Comparison of ENCODE assay signal across 1 cellular context in genomic region chr14:51396222-51396815, GRCh38.
TF ChIP-seq lines count a peak whose summit lies in the region.

No MANE protein-coding gene starts in this region.

TF ChIP-seq in SK-N-SH, 30 proteins besides CTCF, POLR2A, EP300 and RAD21 (continued from another document):
- peak; percentile 36; the same call in 1 of the 2 replicates for TF ChIP-seq REST (IDR thresholded peaks at IDR 0.05; ENCODE audit: low read depth, low read length)
- TF ChIP-seq RFX5 (IDR thresholded peaks at IDR 0.05; ENCODE audit: low read length): no peak
- no peak for TF ChIP-seq USF2 (IDR thresholded peaks at IDR 0.05; ENCODE audit: borderline replicate concordance, low read depth, low read length)
- TF ChIP-seq MEF2A (IDR thresholded peaks at IDR 0.05; ENCODE audit: borderline replicate concordance, low read depth): peak; percentile 79
- peak; percentile 47; the same call in 1 of the 2 replicates for TF ChIP-seq RCOR1 (IDR thresholded peaks at IDR 0.05; ENCODE audit: low read length)
- TF ChIP-seq TAF1 (IDR thresholded peaks at IDR 0.05; ENCODE audit: borderline replicate concordance, low read depth, low read length): peak; percentile 33; the same call in 1 of the 2 replicates
- TF ChIP-seq NRF1 (IDR thresholded peaks at IDR 0.05; ENCODE audit: low read depth, low read length): no peak
- TF ChIP-seq IRF3 (IDR thresholded peaks at IDR 0.05; ENCODE audit: low read depth, low read length): 0 out of 2 replicates have a peak, but pooled peaks have one; percentile 32
- TF ChIP-seq ELF1 (IDR thresholded peaks at IDR 0.05): no peak
- TF ChIP-seq CHD2 (IDR thresholded peaks at IDR 0.05; ENCODE audit: low read length, partially characterized antibody): peak; percentile 46
- TF ChIP-seq NFIC (IDR thresholded peaks at IDR 0.05; ENCODE audit: borderline replicate concordance): peak; percentile 90
- TF ChIP-seq FOSL2 (IDR thresholded peaks at IDR 0.05; ENCODE audit: borderline replicate concordance, low read depth): peak; percentile 92
